ENCODE assay signal across 8 cellular contexts in the genomic region with DNA sequence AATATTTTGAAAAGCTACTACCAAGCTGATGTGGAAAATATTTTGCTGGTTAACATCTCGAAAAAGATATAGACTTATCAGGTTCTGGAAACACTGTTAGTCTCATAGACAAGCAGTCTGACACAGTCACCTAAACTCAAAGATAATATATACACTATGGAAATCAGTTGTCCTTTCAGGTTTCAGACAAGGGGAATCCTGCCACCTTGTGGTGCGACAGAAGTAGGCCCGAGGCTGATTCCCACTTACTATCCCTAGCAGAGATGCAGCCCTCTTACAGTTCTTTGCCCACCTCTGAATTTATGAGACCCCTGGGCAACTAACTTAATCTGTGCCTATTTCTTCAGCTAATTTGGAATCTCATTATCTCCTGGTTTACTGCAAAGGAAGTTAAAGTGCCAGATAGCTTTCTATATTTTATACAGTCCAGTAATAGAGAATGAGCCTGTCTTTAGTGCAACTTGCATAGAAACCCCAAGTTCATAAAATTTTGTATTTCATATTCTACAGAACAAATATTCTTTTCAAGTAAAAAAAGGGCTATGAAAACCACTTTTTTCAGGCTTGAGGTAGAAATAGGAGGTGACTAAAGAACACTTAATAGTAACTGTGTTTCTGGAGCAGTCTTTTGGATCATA. TPM values are rescaled to one million over a fixed set of nuclear protein-coding genes. Genes with fewer than 3 reads are reported as not detected.
A peak's percentile ranks its signal among the peaks of the same experiment; 100 is the strongest.
DNase-seq lines count a peak whose midpoint lies in the region; ATAC-seq and TF ChIP-seq lines count a peak whose summit lies in the region.

No MANE protein-coding gene starts in this region.

- peak; percentile 51 to 84 (median 62) for ATAC-seq in psoas muscle

- no peaks in the 10 kb centered on the region for H3K36me3 Mint-ChIP-seq in HFFc6 (ENCODE audit: low read depth)

- WGBS in psoas muscle, 3 donors, result 1 to 3% (median 1%) methylated on average over 3 of the region's 3 CpGs

- POLR2A ChIA-PET in GM10248 (lab: Yijun Ruan, JAX), result no interaction called here

- intact Hi-C loops in head of caudate nucleus (cut with DNase I) (loop anchor here (5.0 to 10.0 kb wide), 3 partner anchors 244 to 421 kb away; partner anchors contain the start of gene RAI14), psoas muscle (cut with DNase I) (loop anchor here (2.0 to 5.0 kb wide), 3 partner anchors 376 to 411 kb away; no protein-coding TSS in a partner anchor)

- peak; percentile 56 for DNase-seq in GM10248 (ENCODE audit: extremely low spot score)
- peak; percentile 70 for DNase-seq in HFFc6
- DNase-seq in NCI-H1048 (lab: John Stamatoyannopoulos, UW), result peak; percentile 23
- DNase-seq in SK-N-DZ (ENCODE audit: low spot score), result peak; percentile 61
- DNase-seq in activated naive CD4-positive, alpha-beta T cell treated with anti-CD3 and anti-CD28 coated beads, Interleukin-2, amount 50 U/mL, for 16 hours, result peak; percentile 57
- DNase-seq in head of caudate nucleus, result peak; percentile 56 to 92 (median 81)
- DNase-seq in psoas muscle, result peak; percentile 39 to 56
- DNase-seq in cortex of kidney (lab: John Stamatoyannopoulos, UW), result no peak

- CTCF ChIA-PET in GM10248 (lab: Yijun Ruan, JAX), result interaction anchor here (0.6 to 10.0 kb wide), 51 partner anchors 8 to 425 kb away, joined by 3 to 107 read pairs (median 4); partner anchors contain the start of genes BRIX1, RAD1 and TTC23L

- H3K4me3 Mint-ChIP-seq in HFFc6, result no peak overlapping the region

- H3K4me1 Mint-ChIP-seq in HFFc6 (ENCODE audit: low read depth), result peaks cover 16% of the 10 kb centered on the region

- H3K4me1 ChIP-seq in psoas muscle, result no peaks in the 10 kb centered on the region

- no peaks in the 10 kb centered on the region for H3K9me3 ChIP-seq in psoas muscle

- no peak overlapping the region for H3K4me3 ChIP-seq in psoas muscle

- TF ChIP-seq CTCF in GM10248 (IDR thresholded peaks at IDR 0.05; ENCODE audit: control extremely low read depth, extremely low read depth, low read depth, missing control alignments) (peak; percentile 78), HFFc6 (IDR thresholded peaks at IDR 0.05) (peak; percentile 95), psoas muscle (IDR thresholded peaks at IDR 0.05) (peak; percentile 81)

- H3K27me3 ChIP-seq in psoas muscle (ENCODE audit: insufficient read depth in 3 of 3, low read length in 2 of 3), result no peaks in the 10 kb centered on the region

- no peak overlapping the region for H3K27ac ChIP-seq in psoas muscle

- peaks cover 0 to 25% of the 10 kb centered on the region in 2 donors for H3K36me3 ChIP-seq in psoas muscle (ENCODE audit: insufficient read depth in 1 of 2, low read depth in 1 of 2)

- no peak overlapping the region for H3K27ac Mint-ChIP-seq in HFFc6

- H3K9me3 Mint-ChIP-seq in HFFc6, result no peaks in the 10 kb centered on the region

- H3K27me3 Mint-ChIP-seq in HFFc6 (ENCODE audit: insufficient read depth), result no peaks in the 10 kb centered on the region

RNA-seq across cellular contexts. Expression of gene RAD1, which starts 16.9 kb away (rescaled TPM):
- 10 to 100 TPM; 32.7 to 39.3 (median 35.0) TPM for total RNA-seq in HFFc6 (2021; fragmentation: NEBNext Ultra II Directional; extraction: Animal tissue kit (Norgen Biotek cat#: 25700))
- 37.4 and 54.2 TPM in 2 replicates for polyA plus RNA-seq in SK-N-DZ (2014; cell fraction: cytosol; rRNA removed)
- polyA plus RNA-seq in SK-N-DZ (2014; cell fraction: nucleus; rRNA removed), result 26.0 and 43.2 TPM in 2 replicates
- total RNA-seq in psoas muscle, result 10 to 100 TPM; 16.6 to 20.0 (median 18.2) TPM
- polyA plus RNA-seq in psoas muscle, result 10 to 100 TPM; 15.8 to 43.1 (median 18.0) TPM

RNA-seq across cellular contexts. Expression of gene BRIX1, which starts 17.1 kb away (rescaled TPM):
- total RNA-seq in HFFc6 (2021; fragmentation: NEBNext Ultra II Directional; extraction: Animal tissue kit (Norgen Biotek cat#: 25700)), result 10 to 100 TPM; 49.3 to 60.4 (median 55.0) TPM
- polyA plus RNA-seq in SK-N-DZ (2014; cell fraction: cytosol; rRNA removed), result 64.2 and 71.1 TPM in 2 replicates
- 65.9 and 68.3 TPM in 2 replicates for polyA plus RNA-seq in SK-N-DZ (2014; cell fraction: nucleus; rRNA removed)
- total RNA-seq in psoas muscle, result 10 to 100 TPM; 11.3 to 22.2 (median 20.0) TPM
- polyA plus RNA-seq in psoas muscle, result 10 to 100 TPM; 14.5 to 36.8 (median 25.4) TPM

RNA-seq across cellular contexts. Expression of gene DNAJC21, which starts 31.0 kb away (rescaled TPM):
- 10 to 100 TPM; 38.2 to 46.8 (median 45.9) TPM for total RNA-seq in HFFc6 (2021; fragmentation: NEBNext Ultra II Directional; extraction: Animal tissue kit (Norgen Biotek cat#: 25700))
- polyA plus RNA-seq in SK-N-DZ (2014; cell fraction: cytosol; rRNA removed), result 36.8 and 43.3 TPM in 2 replicates
- polyA plus RNA-seq in SK-N-DZ (2014; cell fraction: nucleus; rRNA removed), result 22.7 and 26.9 TPM in 2 replicates
- total RNA-seq in psoas muscle, result 100 to 1,000 TPM in 1 of 4 donors, 10 to 100 TPM in 3; 58.4 to 113 (median 67.2) TPM
- polyA plus RNA-seq in psoas muscle, result 10 to 100 TPM; 49.3 to 86.2 (median 52.8) TPM

RNA-seq across cellular contexts. Expression of gene TTC23L, which starts 59.4 kb away (rescaled TPM):
- not detected for total RNA-seq in HFFc6 (2021; fragmentation: NEBNext Ultra II Directional; extraction: Animal tissue kit (Norgen Biotek cat#: 25700))
- polyA plus RNA-seq in SK-N-DZ (2014; cell fraction: cytosol; rRNA removed), result 0.07 and 0.13 TPM in 2 replicates
- 0.32 and 0.90 TPM in 2 replicates for polyA plus RNA-seq in SK-N-DZ (2014; cell fraction: nucleus; rRNA removed)
- not detected for total RNA-seq in psoas muscle
- polyA plus RNA-seq in psoas muscle, result under 1 TPM in 1 of 3 donors, not detected in 2; 0.05 TPM
